16 cellular contexts compared by ENCODE assay signal in genomic region chr2:236565879-236566402, GRCh38.
"Had no signal": no experiment of that assay in that cellular context is flagged by ENCODE, and none has a peak within 500 bp of the region (broad histone marks: within the 10 kb centered on the region; RNA-seq: fewer than 3 reads in every experiment).

No MANE protein-coding gene starts in this region.

- H3K9me3 ChIP-seq: mucosa of descending colon, ovary, upper lobe of left lung had no signal

- H3K36me3 ChIP-seq: brain microvascular endothelial cell, ovary, upper lobe of left lung had no signal

- H3K36me3 Mint-ChIP-seq: stimulated activated memory B cell treated with anti-CD40 and anti-IgM and Interleukin-4, amounts not matched to agents 10 μg/mL and 1 μg/mL and 100 μg/mL, for 72 hours had no signal

- H3K27me3 Mint-ChIP-seq: activated naive CD4-positive, alpha-beta T cell treated with anti-CD3 and anti-CD28 coated beads, Interleukin-2, amount 50 U/mL, for 24 hours; stimulated activated memory B cell treated with anti-CD40 and anti-IgM and Interleukin-4, amounts not matched to agents 10 μg/mL and 1 μg/mL and 100 μg/mL, for 72 hours had no signal

- H3K27ac ChIP-seq: brain microvascular endothelial cell, ovary, upper lobe of left lung had no signal

- H3K4me3 ChIP-seq: lung, mucosa of descending colon, ovary, skin epidermis, upper lobe of left lung had no signal

- ATAC-seq: esophagus mucosa; mucosa of descending colon; stimulated activated memory B cell treated with anti-CD40 and anti-IgM and Interleukin-4, amounts not matched to agents 10 μg/mL and 1 μg/mL and 100 μg/mL, for 72 hours had no signal

- H3K27me3 ChIP-seq: ovary had no signal

- H3K9me3 Mint-ChIP-seq: activated naive CD4-positive, alpha-beta T cell treated with anti-CD3 and anti-CD28 coated beads, Interleukin-2, amount 50 U/mL, for 24 hours; T-helper 1 cell treated with Interleukin-12 subunit alpha and Interleukin-12 subunit beta and Interleukin-4 antibody, amounts not matched to agents 30 μg/mL and 1 μg/mL, for 36 hours had no signal

- H3K4me3 Mint-ChIP-seq: stimulated activated memory B cell treated with anti-CD40 and anti-IgM and Interleukin-4, amounts not matched to agents 10 μg/mL and 1 μg/mL and 100 μg/mL, for 72 hours; T-helper 1 cell treated with Interleukin-12 subunit alpha and Interleukin-12 subunit beta and Interleukin-4 antibody, amounts not matched to agents 30 μg/mL and 1 μg/mL, for 36 hours had no signal

- DNase-seq: activated effector memory CD4-positive, alpha-beta T cell treated with Interleukin-2 at 50 U/mL for 16 hours; activated T-cell treated with anti-CD3 and anti-CD28 coated beads, Interleukin-2, amount 50 U/mL, for 1 hour; amygdala; brain microvascular endothelial cell; cerebellar nuclear complex; hypothalamus; mucosa of descending colon; nephron progenitor cell; ovary had no signal

- H3K27ac Mint-ChIP-seq: nephron progenitor cell; T-helper 1 cell treated with Interleukin-12 subunit alpha and Interleukin-12 subunit beta and Interleukin-4 antibody, amounts not matched to agents 30 μg/mL and 1 μg/mL, for 36 hours had no signal
